ENCODE assay signal across 8 cellular contexts in the genomic region with DNA sequence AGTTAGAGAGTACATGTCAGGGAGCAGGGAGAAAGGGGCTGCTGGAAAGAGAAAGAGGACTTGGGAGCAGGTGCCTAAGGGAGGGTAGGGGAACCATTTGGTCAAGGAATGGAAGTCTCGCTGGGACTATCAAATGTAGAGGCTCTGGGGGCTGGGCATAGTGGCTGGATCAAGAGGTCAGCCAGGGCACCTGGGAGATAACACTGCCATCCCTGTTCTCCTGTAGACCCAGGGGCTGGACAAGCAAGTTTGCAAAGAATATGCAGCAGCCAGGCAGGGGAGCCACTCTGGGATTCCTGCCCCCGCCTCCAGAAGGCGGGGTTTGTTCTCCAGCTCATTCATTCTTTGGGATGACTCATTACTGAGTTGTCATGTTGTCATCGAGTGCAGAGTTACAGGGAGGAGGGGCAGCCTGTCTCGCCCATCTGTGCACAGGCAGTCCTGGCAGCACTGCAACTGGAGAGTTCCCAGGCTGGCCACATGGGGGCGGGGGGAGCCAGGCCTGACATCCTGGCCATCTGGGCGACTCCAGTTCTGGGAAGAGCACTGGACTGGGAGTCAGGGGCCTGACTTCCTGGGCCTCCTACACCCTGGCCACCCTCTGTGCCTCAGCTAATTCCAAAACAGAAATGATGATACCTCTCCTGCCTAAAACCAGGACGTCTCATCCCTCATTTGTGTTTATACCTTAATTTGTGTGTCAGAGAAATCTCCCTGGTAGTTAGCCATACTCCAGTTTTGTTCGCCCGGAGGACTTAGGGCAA. TPM values are rescaled to one million over a fixed set of nuclear protein-coding genes. Genes with fewer than 3 reads are reported as not detected.
A peak's percentile ranks its signal among the peaks of the same experiment; 100 is the strongest.
DNase-seq lines count a peak whose midpoint lies in the region; ATAC-seq and TF ChIP-seq lines count a peak whose summit lies in the region.

No MANE protein-coding gene starts in this region.

- H3K4me3 ChIP-seq in epithelial cell of esophagus (ENCODE audit: low read length), result no peak overlapping the region

- peak; percentile 92 for TF ChIP-seq CTCF in epithelial cell of esophagus (IDR thresholded peaks at IDR 0.05; ENCODE audit: insufficient read depth, low read depth, low read length, missing control alignments)

- peak; percentile 93 for DNase-seq in DMS153 treated with DMSO at 0.1 percent for 48 hours (lab: John Stamatoyannopoulos, UW; ENCODE audit: unreplicated experiment)
- DNase-seq in KBM-7, result peak; percentile 92
- peak; percentile 98 for DNase-seq in OCI-M1 (lab: John Stamatoyannopoulos, UW)
- DNase-seq in activated T-cell treated with anti-CD3 and anti-CD28 coated beads for 1 hour (ENCODE audit: low read depth), result peak; percentile 74
- DNase-seq in epithelial cell of esophagus (ENCODE audit: low read depth), result peak; percentile 98
- peak; percentile 98 for DNase-seq in myocyte (ENCODE audit: low read depth)
- DNase-seq in stimulated activated CD8-positive, alpha-beta memory T cell treated with anti-CD3 and anti-CD28 coated beads, Interleukin-7, amount 100 ng/mL, for 24 hours (ENCODE audit: low read depth), result peak; percentile 75

- ATAC-seq in GM21737 (IDR thresholded peaks at IDR 0.05; ENCODE audit: unreplicated experiment), result peak; percentile 91

- in situ Hi-C loops in KBM-7 (cut with MboI; ENCODE audit: low pct_unique_long_range_greater_than_20kb, low sequenced_read_pairs), result no loop called here

RNA-seq across cellular contexts. Expression of a gene that starts 28.2 kb away (rescaled TPM):
- total RNA-seq in myocyte, result 26.9 and 34.2 TPM in 2 replicates
- 157 TPM for polyA plus RNA-seq in myocyte (2012)
